ENCODE assay signal across 23 cellular contexts in the genomic region with DNA sequence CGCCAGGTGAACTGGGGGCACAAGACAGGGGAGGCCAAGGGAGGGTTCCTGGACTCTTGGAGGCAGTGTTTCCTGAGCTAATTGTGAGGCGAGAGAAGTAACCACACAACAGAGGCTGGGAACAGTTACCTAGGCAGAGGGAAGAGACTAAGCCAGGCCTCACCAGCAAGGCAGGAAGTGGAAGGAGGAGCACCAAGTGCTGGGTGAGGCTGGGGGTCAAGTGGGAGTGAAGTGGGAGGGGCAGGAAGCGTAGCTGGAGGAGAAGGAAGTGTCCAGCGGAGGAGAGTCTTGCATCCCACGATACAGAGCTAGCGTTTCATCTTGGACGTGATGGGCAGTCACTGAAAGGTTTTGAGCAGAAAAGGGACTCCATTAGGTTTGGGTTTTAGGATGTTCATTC. TPM values are rescaled to one million over a fixed set of nuclear protein-coding genes. Genes with fewer than 3 reads are reported as not detected.
DNase-seq lines count a peak whose midpoint lies in the region; ATAC-seq and TF ChIP-seq lines count a peak whose summit lies in the region.
"Had no signal": no experiment of that assay in that cellular context is flagged by ENCODE, and none has a peak within 500 bp of the region (broad histone marks: within the 10 kb centered on the region; RNA-seq: fewer than 3 reads in every experiment).

No MANE protein-coding gene starts in this region.

- intact Hi-C loops in Right ventricle myocardium inferior (cut with DNase I) (no loop called here), upper lobe of right lung (cut with DNase I) (no loop called here)

- H3K27me3 ChIP-seq in right atrium auricular region (no peaks in the 10 kb centered on the region), upper lobe of right lung (no peaks in the 10 kb centered on the region)
- H3K27me3 ChIP-seq: body of pancreas, neural progenitor cell had no signal

- no peak overlapping the region for H3K4me3 ChIP-seq in right atrium auricular region
- peak overlapping the region; percentile 34 for H3K4me3 ChIP-seq in coronary artery
- H3K4me3 ChIP-seq in upper lobe of right lung = no peak overlapping the region
- H3K4me3 ChIP-seq: A549, body of pancreas, neural progenitor cell had no signal

- no peak overlapping the region for H3K4me3 Mint-ChIP-seq in HFFc6
- H3K4me3 Mint-ChIP-seq: activated CD8-positive, alpha-beta T cell treated with anti-CD3 and anti-CD28 coated beads for 36 hours; activated naive CD8-positive, alpha-beta T cell treated with anti-CD3 and anti-CD28 coated beads for 36 hours; activated T-cell treated with anti-CD3 and anti-CD28 coated beads, Interleukin-2, amount 50 U/mL, for 72 hours; neural progenitor cell had no signal

- peaks cover 14% of the 10 kb centered on the region for H3K36me3 Mint-ChIP-seq in HFFc6 (ENCODE audit: low read depth)
- H3K36me3 Mint-ChIP-seq: activated naive CD8-positive, alpha-beta T cell treated with anti-CD3 and anti-CD28 coated beads for 36 hours; neural progenitor cell had no signal

- no peak overlapping the region for H3K27ac Mint-ChIP-seq in HFFc6
- H3K27ac Mint-ChIP-seq: activated CD8-positive, alpha-beta T cell treated with anti-CD3 and anti-CD28 coated beads for 36 hours; activated naive CD8-positive, alpha-beta T cell treated with anti-CD3 and anti-CD28 coated beads for 36 hours; activated T-cell treated with anti-CD3 and anti-CD28 coated beads, Interleukin-2, amount 50 U/mL, for 72 hours; neural progenitor cell had no signal

- DNase-seq in Right ventricle myocardium inferior (ENCODE audit: missing footprints) = no peak
- DNase-seq in right atrium auricular region (ENCODE audit: low spot score) = no peak
- no peak for DNase-seq in coronary artery (ENCODE audit: low spot score)
- no peak for DNase-seq in left lobe of liver (ENCODE audit: low spot score)
- no peak for DNase-seq in upper lobe of right lung
- no peak for DNase-seq in HFFc6
- DNase-seq in effector CD8-positive, alpha-beta T cell (lab: John Stamatoyannopoulos, UW) = no peak
- DNase-seq in NCI-H69 (lab: John Stamatoyannopoulos, UW) = no peak
- DNase-seq: activated CD8-positive, alpha-beta T cell treated with anti-CD3 and anti-CD28 coated beads for 36 hours; activated naive CD8-positive, alpha-beta T cell treated with anti-CD3 and anti-CD28 coated beads for 36 hours; activated T-cell treated with anti-CD3 and anti-CD28 coated beads, Interleukin-2, amount 50 U/mL, for 72 hours; cortex of kidney; DMS53; mesendoderm; NCI-H187 treated with DMSO at 0.1 percent for 48 hours; NCI-H524 treated with DMSO at 0.1 percent for 48 hours; retina had no signal

- H3K4me1 ChIP-seq in right atrium auricular region (peaks cover 0 to 9% of the 10 kb centered on the region in 2 donors), upper lobe of right lung (no peaks in the 10 kb centered on the region)
- H3K4me1 ChIP-seq: A549, body of pancreas, neural progenitor cell had no signal

- H3K36me3 ChIP-seq in right atrium auricular region (no peaks in the 10 kb centered on the region), upper lobe of right lung (no peaks in the 10 kb centered on the region)
- H3K36me3 ChIP-seq: neural progenitor cell had no signal

- H3K27me3 Mint-ChIP-seq in HFFc6 (ENCODE audit: insufficient read depth) = peaks cover 7% of the 10 kb centered on the region
- H3K27me3 Mint-ChIP-seq: activated CD8-positive, alpha-beta T cell treated with anti-CD3 and anti-CD28 coated beads for 36 hours; activated naive CD8-positive, alpha-beta T cell treated with anti-CD3 and anti-CD28 coated beads for 36 hours had no signal

- H3K27ac ChIP-seq in right atrium auricular region (no peak overlapping the region), coronary artery (no peak overlapping the region), upper lobe of right lung (no peak overlapping the region)
- H3K27ac ChIP-seq: A549, body of pancreas, C4-2B, neural progenitor cell, VCaP had no signal

- H3K4me1 Mint-ChIP-seq in HFFc6 (ENCODE audit: low read depth) = no peaks in the 10 kb centered on the region
- H3K4me1 Mint-ChIP-seq: neural progenitor cell had no signal

- TF ChIP-seq CTCF in right atrium auricular region (IDR thresholded peaks at IDR 0.05) (no peak), coronary artery (IDR thresholded peaks at IDR 0.05) (no peak), upper lobe of right lung (IDR thresholded peaks at IDR 0.05) (no peak), HFFc6 (IDR thresholded peaks at IDR 0.05) (no peak)

- peaks cover 20% of the 10 kb centered on the region for H3K9me3 Mint-ChIP-seq in HFFc6

- ATAC-seq in Right ventricle myocardium inferior (peak; percentile 65), left lobe of liver (peak; percentile 66), upper lobe of right lung (peak; percentile 80)
- ATAC-seq: A549; activated CD8-positive, alpha-beta T cell treated with anti-CD3 and anti-CD28 coated beads for 36 hours; activated T-cell treated with anti-CD3 and anti-CD28 coated beads, Interleukin-2, amount 50 U/mL, for 72 hours; body of pancreas; HCT116 had no signal

- peaks cover 0 to 9% of the 10 kb centered on the region in 2 donors for H3K9me3 ChIP-seq in right atrium auricular region
- H3K9me3 ChIP-seq in upper lobe of right lung = no peaks in the 10 kb centered on the region

RNA-seq across cellular contexts. Expression of a gene that starts 48.3 kb away (rescaled TPM):
- total RNA-seq in Right ventricle myocardium inferior (267 TPM), right atrium auricular region (100 to 1,000 TPM in 1 of 2 donors, 10 to 100 TPM in 1; 87.8 to 122 TPM), left lobe of liver (91.4 TPM), upper lobe of right lung (237 TPM)
- 100 to 1,000 TPM; 565 to 646 (median 603) TPM for total RNA-seq in HFFc6 (2021; fragmentation: NEBNext Ultra II Directional; extraction: Animal tissue kit (Norgen Biotek cat#: 25700))
